ENCODE assay signal across 8 cellular contexts in genomic region chr3:45225465-45226205, GRCh38. TPM values are rescaled to one million over a fixed set of nuclear protein-coding genes. Genes with fewer than 3 reads are reported as not detected.
DNase-seq lines count a peak whose midpoint lies in the region; ATAC-seq and TF ChIP-seq lines count a peak whose summit lies in the region.

No MANE protein-coding gene starts in this region.

- dilution Hi-C loops in mammary epithelial cell (cut with HindIII; ENCODE audit: low sequenced_read_pairs) = no loop called here

- intact Hi-C loops in mammary epithelial cell (cut with micrococcal nuclease) (loop anchor here (1.0 to 2.0 kb wide), 2 partner anchors 274 to 431 kb away; no protein-coding TSS in a partner anchor), left lung (cut with DNase I) (loop anchor here in 1 of 2 donors (10.0 kb wide), 1 partner anchor 269 kb away; no protein-coding TSS in a partner anchor)

- H3K9me3 ChIP-seq in mammary epithelial cell (replicated peaks; ENCODE audit: insufficient read depth, low read length) (no peaks in the 10 kb centered on the region), left lung (no peaks in the 10 kb centered on the region)

- H3K4me1 ChIP-seq in mammary epithelial cell (ENCODE audit: insufficient read depth, low read length) = peaks cover 12% of the 10 kb centered on the region
- H3K4me1 ChIP-seq in left lung = peaks cover 0 to 14% of the 10 kb centered on the region in 2 donors

- peaks cover 4% of the 10 kb centered on the region for H3K79me2 ChIP-seq in mammary epithelial cell (ENCODE audit: insufficient read depth, low read length)

- POLR2A ChIA-PET in T-cell (lab: Charles Lee) = no interaction called here

- H3K36me3 Mint-ChIP-seq in T-cell = no peaks in the 10 kb centered on the region
- no peaks in the 10 kb centered on the region for H3K36me3 Mint-ChIP-seq in stimulated activated naive B cell treated with anti-CD40 and anti-IgM and Interleukin-4, amounts not matched to agents 10 μg/mL and 1 μg/mL and 100 μg/mL, for 72 hours

- no peak overlapping the region for H3K27ac Mint-ChIP-seq in T-cell
- no peak overlapping the region for H3K27ac Mint-ChIP-seq in stimulated activated naive B cell treated with anti-CD40 and anti-IgM and Interleukin-4, amounts not matched to agents 10 μg/mL and 1 μg/mL and 100 μg/mL, for 72 hours

- H3K27me3 ChIP-seq in mammary epithelial cell (ENCODE audit: insufficient read depth, low read length) = no peaks in the 10 kb centered on the region
- H3K27me3 ChIP-seq in left lung = peaks cover 18 to 95% of the 10 kb centered on the region in 2 donors

- peak overlapping the region; percentile 37 to 69 (median 58) for H3K4me3 ChIP-seq in mammary epithelial cell (replicated peaks in 1 of 3; ENCODE audit: insufficient read depth in 1 of 3, low read depth in 2 of 3, low read length in 3 of 3)
- peak overlapping the region; percentile 30 to 47 for H3K4me3 ChIP-seq in left lung

- in situ Hi-C loops in mammary epithelial cell (cut with MboI; ENCODE audit: low sequenced_read_pairs in 2 of 2) = loop anchor here in 1 of 2 donors (10.0 to 25.0 kb wide), 2 partner anchors 269 to 437 kb away; no protein-coding TSS in a partner anchor

- TF ChIP-seq CTCF in mammary epithelial cell (conservative IDR thresholded peaks at IDR 0.05 in 1 of 2, IDR thresholded peaks at IDR 0.05 in 1 of 2; ENCODE audit: extremely low read depth in 1 of 2, insufficient read depth in 1 of 2, low read depth in 1 of 2, low read length in 2 of 2) = no peak
- TF ChIP-seq CTCF in left lung (IDR thresholded peaks at IDR 0.05) = no peak

- ATAC-seq in HG02938 (IDR thresholded peaks at IDR 0.05; ENCODE audit: unreplicated experiment) (peak; percentile 36), T-cell (replicated peaks in 1 of 4) (peak; percentile 51 to 68 (median 66)), left lung (no peak)
- peak; percentile 50 to 59 for ATAC-seq in stimulated activated naive B cell treated with anti-CD40 and anti-IgM and Interleukin-4, amounts not matched to agents 10 μg/mL and 1 μg/mL and 100 μg/mL, for 72 hours (replicated peaks)

- H3K4me3 Mint-ChIP-seq in T-cell = peak overlapping the region in 2 of 3 donors; percentile 28 to 87
- H3K4me3 Mint-ChIP-seq in stimulated activated naive B cell treated with anti-CD40 and anti-IgM and Interleukin-4, amounts not matched to agents 10 μg/mL and 1 μg/mL and 100 μg/mL, for 72 hours = peak overlapping the region; percentile 41 to 79

- CTCF ChIA-PET in T-cell (lab: Charles Lee) (no interaction called here), mammary epithelial cell (lab: Charles Lee; ENCODE audit: low non-redundant PET) (interaction anchor here (0.6 kb wide), 1 partner anchor 57 kb away, joined by 4 read pairs; no protein-coding TSS in a partner anchor)

- H3K27ac ChIP-seq in mammary epithelial cell (ENCODE audit: insufficient read depth, low read depth, low read length) (no peak overlapping the region), left lung (no peak overlapping the region)

- no peaks in the 10 kb centered on the region for H3K36me3 ChIP-seq in mammary epithelial cell (ENCODE audit: insufficient read depth, low read length)
- no peaks in the 10 kb centered on the region for H3K36me3 ChIP-seq in left lung

- peaks cover 75 to 80% of the 10 kb centered on the region in 2 donors for H3K27me3 Mint-ChIP-seq in T-cell
- peaks cover 68 to 75% of the 10 kb centered on the region in 2 donors for H3K27me3 Mint-ChIP-seq in stimulated activated naive B cell treated with anti-CD40 and anti-IgM and Interleukin-4, amounts not matched to agents 10 μg/mL and 1 μg/mL and 100 μg/mL, for 72 hours

- H3K4me1 Mint-ChIP-seq in T-cell = peaks cover 14 to 16% (median 14%) of the 10 kb centered on the region in 3 donors
- H3K4me1 Mint-ChIP-seq in stimulated activated naive B cell treated with anti-CD40 and anti-IgM and Interleukin-4, amounts not matched to agents 10 μg/mL and 1 μg/mL and 100 μg/mL, for 72 hours = peaks cover 5 to 14% of the 10 kb centered on the region in 2 donors

- H4K20me1 ChIP-seq in mammary epithelial cell (ENCODE audit: insufficient read depth, low read length) = no peaks in the 10 kb centered on the region

- BruUV-seq in mammary epithelial cell (replicated peaks; lab: Mats Ljungman, UMichigan) = no TSS peak

- peak; percentile 61 for DNase-seq in NCI-H748 (lab: John Stamatoyannopoulos, UW; ENCODE audit: unreplicated experiment)
- DNase-seq in NCI-H748 treated with DMSO at 0.1 percent for 48 hours (lab: John Stamatoyannopoulos, UW) = no peak
- peak in 26 of 34 experiments; percentile 3 to 49 (median 27) for DNase-seq in T-cell
- no peak for DNase-seq in mammary epithelial cell
- peak in 1 of 2 donors; percentile 87 for DNase-seq in left lung
- peak; percentile 4 for DNase-seq in stimulated activated naive B cell treated with anti-CD40 and anti-IgM and Interleukin-4, amounts not matched to agents 10 μg/mL and 1 μg/mL and 100 μg/mL, for 72 hours
- no peak for DNase-seq in cerebellar cortex (ENCODE audit: low spot score)

- H3K9me3 Mint-ChIP-seq in T-cell = no peaks in the 10 kb centered on the region
- H3K9me3 Mint-ChIP-seq in stimulated activated naive B cell treated with anti-CD40 and anti-IgM and Interleukin-4, amounts not matched to agents 10 μg/mL and 1 μg/mL and 100 μg/mL, for 72 hours = no peaks in the 10 kb centered on the region

- peak overlapping the region; percentile 93 for H3K4me2 ChIP-seq in mammary epithelial cell (ENCODE audit: insufficient read depth, low read depth, low read length)

- H2AFZ ChIP-seq in mammary epithelial cell (ENCODE audit: low read depth, low read length) = peak overlapping the region; percentile 88

- peak overlapping the region; percentile 25 for H3K9ac ChIP-seq in mammary epithelial cell (ENCODE audit: insufficient read depth, low read length)

- WGBS in mammary epithelial cell (ENCODE audit: low coverage, missing lambda C conversion rate) = no CpG with 5 or more reads among the region's 131 CpGs

RNA-seq across cellular contexts. Expression of gene TMEM158, which starts 0.5 kb away (rescaled TPM):
- under 1 TPM; 0.13 to 0.26 (median 0.16) TPM for total RNA-seq in T-cell
- 1 to 10 TPM; 5.0 to 9.3 TPM for total RNA-seq in mammary epithelial cell
- 2.4 TPM for polyA plus RNA-seq in mammary epithelial cell
- not detected for polyA minus RNA-seq in mammary epithelial cell
- 1 to 10 TPM; 3.6 to 3.7 TPM for total RNA-seq in left lung

Comparison
In these comparisons a context has a peak if more than half of its experiments do, and no peak if none do; other contexts are left out.
1. DNase-seq: peak in NCI-H748 (single experiment), T-cell (26 of 34) and stimulated activated naive B cell treated with anti-CD40 and anti-IgM and Interleukin-4, amounts not matched to agents 10 μg/mL and 1 μg/mL and 100 μg/mL, for 72 hours (single experiment); none in NCI-H748 treated with DMSO at 0.1 percent for 48 hours (single experiment), mammary epithelial cell (single experiment) and cerebellar cortex (single experiment).